Comparison of ENCODE assay signal across 18 cellular contexts in genomic region chr2:172137109-172137508, GRCh38. TPM values are rescaled to one million over a fixed set of nuclear protein-coding genes. Genes with fewer than 3 reads are reported as not detected.
A peak's percentile ranks its signal among the peaks of the same experiment; 100 is the strongest.
DNase-seq lines count a peak whose midpoint lies in the region; ATAC-seq, FAIRE-seq and TF ChIP-seq lines count a peak whose summit lies in the region.
"Had no signal": no experiment of that assay in that cellular context is flagged by ENCODE, and none has a peak within 500 bp of the region (broad histone marks: within the 10 kb centered on the region; RNA-seq: fewer than 3 reads in every experiment).

No MANE protein-coding gene starts in this region.

- TF ChIP-seq CTCF in HEK293 (tag by site-specific recombination; IDR thresholded peaks at IDR 0.05) (no peak), RWPE2 (IDR thresholded peaks at IDR 0.05; ENCODE audit: poor library complexity, severe bottlenecking) (no peak), bronchial epithelial cell (IDR thresholded peaks at IDR 0.05; ENCODE audit: insufficient read depth, low read length, severe bottlenecking) (no peak)

- H3K9me3 ChIP-seq in HEK293 (ENCODE audit: control insufficient read depth, insufficient read depth, low read depth, low read length) (no peaks in the 10 kb centered on the region), RWPE2 (ENCODE audit: severe bottlenecking) (no peaks in the 10 kb centered on the region)

- H3K27me3 ChIP-seq in RWPE2 (ENCODE audit: insufficient read depth, poor library complexity, severe bottlenecking) (no peaks in the 10 kb centered on the region), bronchial epithelial cell (ENCODE audit: control insufficient read depth, insufficient read depth, low read length) (no peaks in the 10 kb centered on the region)

- H3K4me3 Mint-ChIP-seq in T-cell, result no peak overlapping the region
- H3K4me3 Mint-ChIP-seq: CD4-positive, alpha-beta memory T cell had no signal

- H3K36me3 Mint-ChIP-seq in T-cell, result no peaks in the 10 kb centered on the region
- H3K36me3 Mint-ChIP-seq: CD4-positive, alpha-beta memory T cell had no signal

- DNase-seq in M059J (ENCODE audit: low read depth) (peak; percentile 8), RWPE2 (ENCODE audit: low spot score) (no peak), bronchial epithelial cell (ENCODE audit: low read depth) (peak; percentile 75), T-cell (no peak)
- DNase-seq: C1 segment of cervical spinal cord; Calu3; CD4-positive, alpha-beta memory T cell; COR-L47; DMS53; DMS79 treated with DMSO at 0.1 percent for 48 hours; GM23248; H7; HCEC 1CT had no signal

- H3K4me1 ChIP-seq in HEK293 (ENCODE audit: control insufficient read depth, insufficient read depth, low read length), result no peaks in the 10 kb centered on the region
- no peaks in the 10 kb centered on the region for H3K4me1 ChIP-seq in RWPE2 (ENCODE audit: insufficient read depth, poor library complexity, severe bottlenecking)

- H3K27ac Mint-ChIP-seq in T-cell, result no peak overlapping the region
- H3K27ac Mint-ChIP-seq: CD4-positive, alpha-beta memory T cell had no signal

- H3K27me3 Mint-ChIP-seq in T-cell, result peaks cover 6% of the 10 kb centered on the region in 2 donors

- H3K9me3 Mint-ChIP-seq in T-cell, result no peaks in the 10 kb centered on the region

- H3K36me3 ChIP-seq in HEK293 (ENCODE audit: control insufficient read depth in 2 of 2, insufficient read depth in 1 of 2, low read length in 2 of 2), result no peaks in the 10 kb centered on the region
- no peaks in the 10 kb centered on the region for H3K36me3 ChIP-seq in RWPE2 (ENCODE audit: low read depth)
- no peaks in the 10 kb centered on the region for H3K36me3 ChIP-seq in bronchial epithelial cell (ENCODE audit: control insufficient read depth, insufficient read depth, low read length)

- CTCF ChIA-PET in HEK293 (lab: Yijun Ruan, JAX), result interaction anchor here (0.6 to 3.4 kb wide), 5 partner anchors 9 to 328 kb away, joined by 3 to 16 read pairs (median 4); no protein-coding TSS in a partner anchor
- CTCF ChIA-PET in T-cell (lab: Charles Lee), result no interaction called here

- FAIRE-seq in bronchial epithelial cell (lab: Jason Lieb, UNC), result no peak
- FAIRE-seq: GM12892, H1 had no signal

- no peak overlapping the region for H3K4me3 ChIP-seq in HEK293 (ENCODE audit: low read depth, low read length)
- H3K4me3 ChIP-seq in RWPE2 (ENCODE audit: severe bottlenecking), result no peak overlapping the region
- no peak overlapping the region for H3K4me3 ChIP-seq in bronchial epithelial cell (ENCODE audit: low read depth, low read length)
- H3K4me3 ChIP-seq: GM23248 had no signal

- H3K4me1 Mint-ChIP-seq in T-cell, result peaks cover 0 to 1% (median 0%) of the 10 kb centered on the region in 3 donors
- H3K4me1 Mint-ChIP-seq: CD4-positive, alpha-beta memory T cell had no signal

- ATAC-seq in RWPE2 (ENCODE audit: low read depth) (peak; percentile 59; the same call in 2 of the 3 replicates), HG03039 (IDR thresholded peaks at IDR 0.05; ENCODE audit: unreplicated experiment) (no peak), T-cell (replicated peaks in 1 of 4) (no peak), GM19328 (IDR thresholded peaks at IDR 0.05; ENCODE audit: unreplicated experiment) (no peak)

- H3K27ac ChIP-seq in HEK293 (ENCODE audit: extremely low read depth, low read depth, low read length) (no peak overlapping the region), RWPE2 (ENCODE audit: poor library complexity, severe bottlenecking) (no peak overlapping the region)
- H3K27ac ChIP-seq: GM23248 had no signal

- POLR2A ChIA-PET in HEK293 (lab: Yijun Ruan, JAX) (no interaction called here), T-cell (lab: Charles Lee) (interaction anchor here in 1 of 2 donors (0.5 kb wide), 1 partner anchor 433 kb away, joined by 5 read pairs; no protein-coding TSS in a partner anchor)

TF ChIP-seq in HEK293, 187 proteins besides CTCF, POLR2A, EP300 and RAD21:
- TF ChIP-seq ZNF701 (tag by site-specific recombination; IDR thresholded peaks at IDR 0.05) (no peak), SCRT2 (tag by site-specific recombination; IDR thresholded peaks at IDR 0.05) (peak; percentile 45; the same call in 1 of the 2 replicates)

RNA-seq across cellular contexts. Expression of gene DLX2, which starts 34.4 kb away (rescaled TPM):
- 1.9 and 4.2 TPM in 2 replicates for total RNA-seq in M059J (2014; rRNA removed; shearing (Covaris generic))
- not detected in 2 replicates for total RNA-seq in bronchial epithelial cell
- under 1 TPM in 2 of 5 donors, not detected in 3; 0.16 to 0.19 TPM for total RNA-seq in T-cell
- total RNA-seq: Calu3; CD4-positive, alpha-beta memory T cell; H7 had no signal

RNA-seq across cellular contexts. Expression of gene DLX1, which starts 51.8 kb away (rescaled TPM):
- total RNA-seq in M059J (2014; rRNA removed; shearing (Covaris generic)), result 5.6 and 6.8 TPM in 2 replicates
- total RNA-seq in bronchial epithelial cell (not detected in 2 replicates), T-cell (not detected)
- total RNA-seq: Calu3; CD4-positive, alpha-beta memory T cell; H1; H7 had no signal

Comparison
In these comparisons a context has a peak if more than half of its experiments do, and no peak if none do; other contexts are left out.
1. DNase-seq: peak in M059J (single experiment) and bronchial epithelial cell (single experiment); none in RWPE2 (single experiment) and T-cell (0 of 34).